14 cellular contexts compared by ENCODE assay signal in genomic region chr13:105363747-105364177, GRCh38.
A peak's percentile ranks its signal among the peaks of the same experiment; 100 is the strongest.
DNase-seq lines count a peak whose midpoint lies in the region; ATAC-seq, FAIRE-seq and TF ChIP-seq lines count a peak whose summit lies in the region.
"Had no signal": no experiment of that assay in that cellular context is flagged by ENCODE, and none has a peak within 500 bp of the region (broad histone marks: within the 10 kb centered on the region; RNA-seq: fewer than 3 reads in every experiment).

No MANE protein-coding gene starts in this region.

- DNase-seq in natural killer cell: no peak
- DNase-seq in natural killer cell treated with Interleukin-12 subunit alpha and Interleukin-12 subunit beta and Interleukin-15 and Interleukin-18, amount 100 ng/mL, for 72 hours (ENCODE audit: low spot score): no peak
- DNase-seq in OCI-M1 (lab: John Stamatoyannopoulos, UW): peak; percentile 5
- DNase-seq in foreskin melanocyte: peak; percentile 59
- no peak for DNase-seq in CD14-positive monocyte (ENCODE audit: low spot score)
- DNase-seq in adrenal gland: no peak
- no peak for DNase-seq in kidney
- DNase-seq: ACHN, activated gamma-delta T cell, ovary, trophoblast cell had no signal

- no peaks in the 10 kb centered on the region for H3K4me1 ChIP-seq in adrenal gland (replicated peaks in 1 of 2)
- H3K4me1 ChIP-seq in kidney (ENCODE audit: control insufficient read depth in 1 of 2, insufficient read depth in 1 of 2, low read depth in 1 of 2, low read length in 2 of 2): peaks cover 0 to 7% of the 10 kb centered on the region in 2 donors

- FAIRE-seq in kidney (lab: Jason Lieb, UNC): no peak
- FAIRE-seq: G401.6 had no signal

- no peak overlapping the region for H3K9ac ChIP-seq in kidney (ENCODE audit: low read length in 2 of 2)

- intact Hi-C loops in natural killer cell (cut with micrococcal nuclease) (no loop called here), CD14-positive monocyte (cut with micrococcal nuclease) (no loop called here), adrenal gland (cut with DNase I) (no loop called here), kidney (cut with DNase I) (no loop called here)

- TF ChIP-seq POLR2A in adrenal gland (IDR thresholded peaks at IDR 0.05): no peak

- H3K4me3 Mint-ChIP-seq in natural killer cell: peak overlapping the region; percentile 29
- H3K4me3 Mint-ChIP-seq in natural killer cell treated with Interleukin-12 subunit alpha and Interleukin-12 subunit beta and Interleukin-15 and Interleukin-18, amount 100 ng/mL, for 72 hours: no peak overlapping the region
- no peak overlapping the region for H3K4me3 Mint-ChIP-seq in CD14-positive monocyte

- no peak overlapping the region for H3K4me3 ChIP-seq in adrenal gland
- no peak overlapping the region for H3K4me3 ChIP-seq in kidney (ENCODE audit: low read length in 2 of 2)
- H3K4me3 ChIP-seq: ovary had no signal

- H3K27ac ChIP-seq in adrenal gland: no peak overlapping the region
- H3K27ac ChIP-seq in kidney (ENCODE audit: low read depth in 2 of 2, low read length in 2 of 2): no peak overlapping the region
- H3K27ac ChIP-seq: ovary had no signal

- H3K9me3 ChIP-seq in adrenal gland (replicated peaks in 1 of 3) (no peaks in the 10 kb centered on the region), kidney (ENCODE audit: control insufficient read depth in 1 of 2, low read length in 2 of 2) (no peaks in the 10 kb centered on the region)
- H3K9me3 ChIP-seq: ovary had no signal

- peaks cover 0 to 8% of the 10 kb centered on the region in 2 donors for H3K27me3 Mint-ChIP-seq in natural killer cell (ENCODE audit: low read depth in 2 of 2)
- no peaks in the 10 kb centered on the region for H3K27me3 Mint-ChIP-seq in natural killer cell treated with Interleukin-12 subunit alpha and Interleukin-12 subunit beta and Interleukin-15 and Interleukin-18, amount 100 ng/mL, for 72 hours
- no peaks in the 10 kb centered on the region for H3K27me3 Mint-ChIP-seq in CD14-positive monocyte (ENCODE audit: low read depth in 3 of 3)

- no peaks in the 10 kb centered on the region for H3K36me3 ChIP-seq in adrenal gland (replicated peaks in 1 of 2)
- H3K36me3 ChIP-seq in kidney (ENCODE audit: control insufficient read depth in 1 of 2, insufficient read depth in 2 of 2, low read length in 2 of 2): no peaks in the 10 kb centered on the region
- H3K36me3 ChIP-seq: ovary had no signal

- H3K9me3 Mint-ChIP-seq in natural killer cell (peaks cover 0 to 2% of the 10 kb centered on the region in 2 donors), CD14-positive monocyte (no peaks in the 10 kb centered on the region)
- H3K9me3 Mint-ChIP-seq in natural killer cell treated with Interleukin-12 subunit alpha and Interleukin-12 subunit beta and Interleukin-15 and Interleukin-18, amount 100 ng/mL, for 72 hours: no peaks in the 10 kb centered on the region

- ATAC-seq in natural killer cell: peak in 1 of 3 donors; percentile 55
- no peak for ATAC-seq in natural killer cell treated with Interleukin-12 subunit alpha and Interleukin-12 subunit beta and Interleukin-15 and Interleukin-18, amount 100 ng/mL, for 72 hours
- ATAC-seq in GM19397 (IDR thresholded peaks at IDR 0.05; ENCODE audit: unreplicated experiment): no peak
- ATAC-seq: activated CD4-positive, CD25-positive, alpha-beta regulatory T cell treated with anti-CD3 and anti-CD28 coated beads, Interleukin-2, amount 50 U/mL, for 24 hours had no signal

- H3K4me1 Mint-ChIP-seq in natural killer cell (peaks cover 0 to 10% of the 10 kb centered on the region in 2 donors), CD14-positive monocyte (peaks cover 4% of the 10 kb centered on the region)
- H3K4me1 Mint-ChIP-seq in natural killer cell treated with Interleukin-12 subunit alpha and Interleukin-12 subunit beta and Interleukin-15 and Interleukin-18, amount 100 ng/mL, for 72 hours (ENCODE audit: low read depth in 2 of 2): peaks cover 0 to 3% of the 10 kb centered on the region in 2 donors

- H3K27ac Mint-ChIP-seq in natural killer cell (no peak overlapping the region), CD14-positive monocyte (no peak overlapping the region)
- H3K27ac Mint-ChIP-seq in natural killer cell treated with Interleukin-12 subunit alpha and Interleukin-12 subunit beta and Interleukin-15 and Interleukin-18, amount 100 ng/mL, for 72 hours: no peak overlapping the region

- TF ChIP-seq CTCF in natural killer cell (IDR thresholded peaks at IDR 0.05): no peak
- no peak for TF ChIP-seq CTCF in CD14-positive monocyte (IDR thresholded peaks at IDR 0.05)
- TF ChIP-seq CTCF in adrenal gland (IDR thresholded peaks at IDR 0.05): no peak
- no peak for TF ChIP-seq CTCF in kidney (IDR thresholded peaks at IDR 0.05; ENCODE audit: borderline replicate concordance, extremely low read depth, insufficient read depth)

- 28 to 37% (median 31%) methylated on average over 6 of the region's 6 CpGs for WGBS in adrenal gland, 4 donors

- H3K36me3 Mint-ChIP-seq in natural killer cell (no peaks in the 10 kb centered on the region), CD14-positive monocyte (no peaks in the 10 kb centered on the region)
- no peaks in the 10 kb centered on the region for H3K36me3 Mint-ChIP-seq in natural killer cell treated with Interleukin-12 subunit alpha and Interleukin-12 subunit beta and Interleukin-15 and Interleukin-18, amount 100 ng/mL, for 72 hours

- H3K27me3 ChIP-seq in adrenal gland: no peaks in the 10 kb centered on the region
- H3K27me3 ChIP-seq: ovary had no signal

Comparison
In these comparisons a context has a peak if more than half of its experiments do, and no peak if none do; other contexts are left out.
1. DNase-seq: peak in OCI-M1 (single experiment) and foreskin melanocyte (single experiment); none in natural killer cell (single experiment), natural killer cell treated with Interleukin-12 subunit alpha and Interleukin-12 subunit beta and Interleukin-15 and Interleukin-18, amount 100 ng/mL, for 72 hours (single experiment), CD14-positive monocyte (single experiment), adrenal gland (0 of 7) and kidney (single experiment).